ENCODE assay signal across 34 cellular contexts in genomic region chr6:81762132-81762531, GRCh38. TPM values are rescaled to one million over a fixed set of nuclear protein-coding genes. Genes with fewer than 3 reads are reported as not detected.
DNase-seq lines count a peak whose midpoint lies in the region; ATAC-seq, FAIRE-seq and TF ChIP-seq lines count a peak whose summit lies in the region.
"Had no signal": no experiment of that assay in that cellular context is flagged by ENCODE, and none has a peak within 500 bp of the region (broad histone marks: within the 10 kb centered on the region; RNA-seq: fewer than 3 reads in every experiment).

No MANE protein-coding gene starts in this region.

- dilution Hi-C loops in mammary epithelial cell (cut with HindIII; ENCODE audit: low sequenced_read_pairs): no loop called here

- CTCF ChIA-PET in mammary epithelial cell (lab: Charles Lee; ENCODE audit: low non-redundant PET) (no interaction called here), MCF 10A (lab: Yijun Ruan, JAX) (interaction anchor here (1.0 kb wide), 1 partner anchor 279 kb away, joined by 3 read pairs; no protein-coding TSS in a partner anchor)

- H3K9me3 ChIP-seq in mammary epithelial cell (replicated peaks; ENCODE audit: insufficient read depth, low read length): no peaks in the 10 kb centered on the region
- H3K9me3 ChIP-seq in astrocyte (ENCODE audit: insufficient read depth, low read depth, low read length): no peaks in the 10 kb centered on the region
- H3K9me3 ChIP-seq in gastrocnemius medialis: no peaks in the 10 kb centered on the region
- H3K9me3 ChIP-seq: ascending aorta, BLaER1, gastroesophageal sphincter, uterus had no signal

- H3K36me3 Mint-ChIP-seq in MCF 10A (ENCODE audit: insufficient read depth, unreplicated experiment): no peaks in the 10 kb centered on the region
- H3K36me3 Mint-ChIP-seq in astrocyte (ENCODE audit: low read depth, unreplicated experiment): no peaks in the 10 kb centered on the region
- H3K36me3 Mint-ChIP-seq: activated naive CD8-positive, alpha-beta T cell; IgD-negative memory B cell; immature natural killer cell; T-cell had no signal

- H3K4me1 ChIP-seq in mammary epithelial cell (ENCODE audit: insufficient read depth, low read length) (peaks cover 40% of the 10 kb centered on the region), astrocyte (ENCODE audit: insufficient read depth, low read length) (peaks cover 33% of the 10 kb centered on the region), gastrocnemius medialis (no peaks in the 10 kb centered on the region)
- H3K4me1 ChIP-seq: uterus had no signal

- H2AFZ ChIP-seq in mammary epithelial cell (ENCODE audit: low read depth, low read length) (no peak overlapping the region), astrocyte (ENCODE audit: low read depth, low read length) (no peak overlapping the region)

- in situ Hi-C loops in mammary epithelial cell (cut with MboI; ENCODE audit: low sequenced_read_pairs in 2 of 2): loop anchor here (25.0 kb wide), 2 partner anchors 250 to 1150 kb away; no protein-coding TSS in a partner anchor
- in situ Hi-C loops in gastrocnemius medialis (cut with MboI; ENCODE audit: low sequenced_read_pairs in 4 of 4): loop anchor here in 2 of 4 donors (25.0 kb wide), 1 partner anchor 1150 kb away; no protein-coding TSS in a partner anchor

- POLR2A ChIA-PET in MCF 10A (lab: Yijun Ruan, JAX): interaction anchor here (0.5 to 2.0 kb wide), 5 partner anchors 9 to 603 kb away, joined by 3 to 8 read pairs (median 4); partner anchors contain the start of gene TENT5A

- BruUV-seq in mammary epithelial cell (replicated peaks; lab: Mats Ljungman, UMichigan): no TSS peak
- no TSS peak for BruUV-seq in MCF 10A (replicated peaks; lab: Mats Ljungman, UMichigan)

- no peak overlapping the region for H3K4me3 Mint-ChIP-seq in MCF 10A (ENCODE audit: unreplicated experiment)
- no peak overlapping the region for H3K4me3 Mint-ChIP-seq in astrocyte (ENCODE audit: unreplicated experiment)
- H3K4me3 Mint-ChIP-seq: activated CD8-positive, alpha-beta T cell treated with anti-CD3 and anti-CD28 coated beads for 36 hours; activated naive CD8-positive, alpha-beta T cell; central memory CD8-positive, alpha-beta T cell; IgD-negative memory B cell; immature natural killer cell; naive B cell; T-cell had no signal

- H3K9me3 Mint-ChIP-seq in MCF 10A (ENCODE audit: unreplicated experiment): no peaks in the 10 kb centered on the region
- no peaks in the 10 kb centered on the region for H3K9me3 Mint-ChIP-seq in astrocyte (ENCODE audit: unreplicated experiment)
- H3K9me3 Mint-ChIP-seq: activated CD8-positive, alpha-beta T cell treated with anti-CD3 and anti-CD28 coated beads for 36 hours; central memory CD8-positive, alpha-beta T cell; IgD-negative memory B cell; T-cell had no signal

- H3K27me3 Mint-ChIP-seq in MCF 10A (ENCODE audit: insufficient read depth, unreplicated experiment) (no peaks in the 10 kb centered on the region), astrocyte (ENCODE audit: low read depth, unreplicated experiment) (no peaks in the 10 kb centered on the region)
- H3K27me3 Mint-ChIP-seq: central memory CD8-positive, alpha-beta T cell had no signal

- TF ChIP-seq POLR2A in lower leg skin (IDR thresholded peaks at IDR 0.05): no peak
- no peak for TF ChIP-seq POLR2A in gastrocnemius medialis (IDR thresholded peaks at IDR 0.05)

- peak; percentile 11 for DNase-seq in mammary epithelial cell
- no peak for DNase-seq in MCF 10A (ENCODE audit: unreplicated experiment)
- DNase-seq in astrocyte (ENCODE audit: low read depth): no peak
- peak; percentile 77 for DNase-seq in fibroblast of peridontal ligament (ENCODE audit: extremely low read depth)
- DNase-seq in lower leg skin (ENCODE audit: low spot score in 2 of 2): no peak
- DNase-seq in NCI-H146 treated with DMSO at 0.1 percent for 48 hours (lab: John Stamatoyannopoulos, UW; ENCODE audit: unreplicated experiment): no peak
- DNase-seq in gastrocnemius medialis: no peak
- DNase-seq: 8988T; activated CD4-positive, CD25-positive, alpha-beta regulatory T cell treated with anti-CD3 and anti-CD28 coated beads, Interleukin-2, amount 50 U/mL, for 72 hours; activated CD8-positive, alpha-beta T cell treated with anti-CD3 and anti-CD28 coated beads for 36 hours; activated effector memory CD4-positive, alpha-beta T cell treated with Interleukin-2 at 50 U/mL for 16 hours; DMS53; dorsolateral prefrontal cortex; GDM1; hypothalamus; immature natural killer cell; naive B cell; NCI-H1092; NCI-H187 treated with DMSO at 0.1 percent for 48 hours; NCI-H2171 treated with DMSO at 0.1 percent for 48 hours; nucleus accumbens; stimulated activated naive CD8-positive, alpha-beta T cell treated with anti-CD3 and anti-CD28 coated beads, Interleukin-15, Interleukin-2, amounts not matched to agents 100 U/mL and 50 U/mL, for 24 hours; T-cell; uterus had no signal

- H3K9ac ChIP-seq in mammary epithelial cell (ENCODE audit: insufficient read depth, low read length) (no peak overlapping the region), astrocyte (ENCODE audit: low read length) (no peak overlapping the region)
- H3K9ac ChIP-seq: BLaER1 had no signal

- H3K79me2 ChIP-seq in mammary epithelial cell (ENCODE audit: insufficient read depth, low read length) (no peaks in the 10 kb centered on the region), astrocyte (ENCODE audit: insufficient read depth, low read length) (no peaks in the 10 kb centered on the region)

- TF ChIP-seq CTCF in mammary epithelial cell (conservative IDR thresholded peaks at IDR 0.05 in 1 of 2, IDR thresholded peaks at IDR 0.05 in 1 of 2; ENCODE audit: extremely low read depth in 1 of 2, insufficient read depth in 1 of 2, low read depth in 1 of 2, low read length in 2 of 2) (no peak), MCF 10A (IDR thresholded peaks at IDR 0.05; ENCODE audit: unreplicated experiment) (no peak), astrocyte (IDR thresholded peaks at IDR 0.05; ENCODE audit: insufficient read depth, low read depth, low read length) (no peak), lower leg skin (IDR thresholded peaks at IDR 0.05) (no peak), gastrocnemius medialis (IDR thresholded peaks at IDR 0.05 in 4 of 5, conservative IDR thresholded peaks at IDR 0.05 in 1 of 5) (no peak)

- no peaks in the 10 kb centered on the region for H3K27me3 ChIP-seq in mammary epithelial cell (ENCODE audit: insufficient read depth, low read length)
- H3K27me3 ChIP-seq in astrocyte (ENCODE audit: insufficient read depth, low read length): no peaks in the 10 kb centered on the region
- H3K27me3 ChIP-seq in gastrocnemius medialis: no peaks in the 10 kb centered on the region
- H3K27me3 ChIP-seq: ascending aorta, BLaER1, gastroesophageal sphincter, uterus had no signal

- no peak for ATAC-seq in gastrocnemius medialis
- ATAC-seq in HG03139 (IDR thresholded peaks at IDR 0.05; ENCODE audit: unreplicated experiment): no peak
- ATAC-seq: activated CD8-positive, alpha-beta T cell treated with anti-CD3 and anti-CD28 coated beads for 36 hours; gastroesophageal sphincter; left lobe of liver; stimulated activated naive CD8-positive, alpha-beta T cell treated with anti-CD3 and anti-CD28 coated beads, Interleukin-15, Interleukin-2, amounts not matched to agents 100 U/mL and 50 U/mL, for 24 hours; T-cell had no signal

- H3K4me3 ChIP-seq in mammary epithelial cell (replicated peaks in 1 of 3; ENCODE audit: insufficient read depth in 1 of 3, low read depth in 2 of 3, low read length in 3 of 3) (no peak overlapping the region), astrocyte (ENCODE audit: insufficient read depth, low read depth, low read length) (no peak overlapping the region), lower leg skin (ENCODE audit: low read depth, poor library complexity, severe bottlenecking) (no peak overlapping the region), gastrocnemius medialis (no peak overlapping the region)
- H3K4me3 ChIP-seq: ascending aorta, BLaER1, dorsolateral prefrontal cortex, gastroesophageal sphincter, uterus had no signal

- no peak for FAIRE-seq in astrocyte (lab: Jason Lieb, UNC)
- FAIRE-seq: H1, RCC 7860 had no signal

- H3K4me1 Mint-ChIP-seq in MCF 10A (ENCODE audit: insufficient read depth, unreplicated experiment) (peaks cover 23% of the 10 kb centered on the region), astrocyte (ENCODE audit: low read depth, unreplicated experiment) (peaks cover 37% of the 10 kb centered on the region)
- H3K4me1 Mint-ChIP-seq: central memory CD8-positive, alpha-beta T cell; IgD-negative memory B cell; naive B cell; T-cell had no signal

- H4K20me1 ChIP-seq in mammary epithelial cell (ENCODE audit: insufficient read depth, low read length) (no peaks in the 10 kb centered on the region), astrocyte (ENCODE audit: insufficient read depth, low read length) (no peaks in the 10 kb centered on the region)
- H4K20me1 ChIP-seq: BLaER1 had no signal

- intact Hi-C loops in mammary epithelial cell (cut with micrococcal nuclease): no loop called here
- intact Hi-C loops in MCF 10A (cut with micrococcal nuclease): no loop called here
- intact Hi-C loops in lower leg skin (cut with DNase I; ENCODE audit: low total_unique reads): no loop called here
- intact Hi-C loops in gastrocnemius medialis (cut with DNase I; ENCODE audit: low total_unique reads): no loop called here

- H3K27ac Mint-ChIP-seq in MCF 10A (ENCODE audit: low read depth, unreplicated experiment) (no peak overlapping the region), astrocyte (ENCODE audit: unreplicated experiment) (peak overlapping the region; percentile 6)
- H3K27ac Mint-ChIP-seq: activated CD8-positive, alpha-beta T cell treated with anti-CD3 and anti-CD28 coated beads for 36 hours; activated naive CD8-positive, alpha-beta T cell; IgD-negative memory B cell; immature natural killer cell; naive B cell; T-cell had no signal

- H3K4me2 ChIP-seq in mammary epithelial cell (ENCODE audit: insufficient read depth, low read depth, low read length): no peak overlapping the region
- H3K4me2 ChIP-seq in astrocyte (ENCODE audit: low read length): no peak overlapping the region
- H3K4me2 ChIP-seq: BLaER1 had no signal

- H3K36me3 ChIP-seq in mammary epithelial cell (ENCODE audit: insufficient read depth, low read length): no peaks in the 10 kb centered on the region
- H3K36me3 ChIP-seq in astrocyte (ENCODE audit: insufficient read depth, low read length): no peaks in the 10 kb centered on the region
- H3K36me3 ChIP-seq in gastrocnemius medialis: no peaks in the 10 kb centered on the region
- H3K36me3 ChIP-seq: ascending aorta, BLaER1, gastroesophageal sphincter, uterus had no signal

- no peak overlapping the region for H3K27ac ChIP-seq in mammary epithelial cell (ENCODE audit: insufficient read depth, low read depth, low read length)
- no peak overlapping the region for H3K27ac ChIP-seq in astrocyte (ENCODE audit: low read depth, low read length)
- no peak overlapping the region for H3K27ac ChIP-seq in gastrocnemius medialis
- H3K27ac ChIP-seq: ascending aorta, BLaER1, dorsolateral prefrontal cortex, gastroesophageal sphincter, uterus had no signal

RNA-seq across cellular contexts. Expression of gene TENT5A, which starts 9.7 kb away (rescaled TPM):
- 1 to 10 TPM; 2.6 to 4.7 TPM for total RNA-seq in mammary epithelial cell
- 1.8 TPM for polyA plus RNA-seq in mammary epithelial cell
- polyA minus RNA-seq in mammary epithelial cell: 1.1 TPM
- 2.5 and 3.9 TPM in 2 replicates for total RNA-seq in MCF 10A (2022)
- total RNA-seq in astrocyte: 17.8 and 19.7 TPM in 2 replicates
- total RNA-seq in lower leg skin: 10 to 100 TPM; 18.4 to 26.6 (median 24.7) TPM
- total RNA-seq in gastrocnemius medialis: 1 to 10 TPM; 2.4 to 3.1 (median 2.8) TPM

Comparison
In these comparisons a context has a peak if more than half of its experiments do, and no peak if none do; other contexts are left out.
1. DNase-seq: peak in mammary epithelial cell (single experiment) and fibroblast of peridontal ligament (single experiment); none in MCF 10A (single experiment), astrocyte (single experiment), lower leg skin (0 of 2), NCI-H146 treated with DMSO at 0.1 percent for 48 hours (single experiment) and gastrocnemius medialis (0 of 2).